Comparison of ENCODE assay signal across 8 cellular contexts in genomic region chr2:201232125-201232815, GRCh38. TPM values are rescaled to one million over a fixed set of nuclear protein-coding genes. Genes with fewer than 3 reads are reported as not detected.
DNase-seq lines count a peak whose midpoint lies in the region; ATAC-seq, FAIRE-seq and TF ChIP-seq lines count a peak whose summit lies in the region.

No MANE protein-coding gene starts in this region.

- H3K79me2 ChIP-seq in SK-N-SH (ENCODE audit: insufficient read depth): no peaks in the 10 kb centered on the region

- peak overlapping the region; percentile 91 for H3K27ac Mint-ChIP-seq in activated naive CD4-positive, alpha-beta T cell treated with anti-CD3 and anti-CD28 coated beads, Interleukin-2, amount 50 U/mL, for 72 hours
- no peak overlapping the region for H3K27ac Mint-ChIP-seq in progenitor cell of endocrine pancreas

- peaks cover 7% of the 10 kb centered on the region for H3K27me3 Mint-ChIP-seq in progenitor cell of endocrine pancreas

- H3K27ac ChIP-seq in SK-N-SH (ENCODE audit: low read depth in 2 of 2, low read length in 1 of 2): peak overlapping the region in 1 of 2 experiments; percentile 72; a peak in 2 of 4 replicates

- TF ChIP-seq CTCF in GM10248 (IDR thresholded peaks at IDR 0.05; ENCODE audit: control extremely low read depth, extremely low read depth, low read depth, missing control alignments): peak; percentile 83
- TF ChIP-seq CTCF in SK-N-SH (IDR thresholded peaks at IDR 0.05): peak; percentile 81
- TF ChIP-seq CTCF in progenitor cell of endocrine pancreas (IDR thresholded peaks at IDR 0.05; ENCODE audit: unreplicated experiment): peak; percentile 87

- H3K4me1 Mint-ChIP-seq in progenitor cell of endocrine pancreas (ENCODE audit: low read depth): peaks cover 5% of the 10 kb centered on the region

- no peaks in the 10 kb centered on the region for H3K9me3 Mint-ChIP-seq in activated naive CD4-positive, alpha-beta T cell treated with anti-CD3 and anti-CD28 coated beads, Interleukin-2, amount 50 U/mL, for 72 hours
- no peaks in the 10 kb centered on the region for H3K9me3 Mint-ChIP-seq in progenitor cell of endocrine pancreas (ENCODE audit: low read depth)

- no peaks in the 10 kb centered on the region for H3K36me3 ChIP-seq in SK-N-SH (replicated peaks in 1 of 2; ENCODE audit: control insufficient read depth in 1 of 2, insufficient read depth in 2 of 2, low read length in 1 of 2)

- CTCF ChIA-PET in GM10248 (lab: Yijun Ruan, JAX): interaction anchor here (0.6 to 3.6 kb wide), 92 partner anchors 11 to 760 kb away, joined by 3 to 95 read pairs (median 5); partner anchors contain the start of genes CASP10, CASP8, CFLAR and CLK1
- CTCF ChIA-PET in SK-N-SH (lab: Yijun Ruan, JAX): interaction anchor here (0.6 to 2.2 kb wide), 29 partner anchors 9 to 628 kb away, joined by 3 to 10 read pairs (median 3); partner anchors contain the start of genes CASP10, CFLAR, STRADB and TRAK2

- ATAC-seq in HG02571 (IDR thresholded peaks at IDR 0.05; ENCODE audit: unreplicated experiment) (peak; percentile 41), Right ventricle myocardium superior (ENCODE audit: poor library complexity) (peak; percentile 88)
- peak; percentile 44 to 57 for ATAC-seq in activated naive CD4-positive, alpha-beta T cell treated with anti-CD3 and anti-CD28 coated beads, Interleukin-2, amount 50 U/mL, for 72 hours

- H3K4me3 ChIP-seq in SK-N-SH (ENCODE audit: low read depth in 2 of 2, low read length in 1 of 2): peak overlapping the region in 1 of 2 experiments; percentile 19; a peak in 1 of 4 replicates

- no peaks in the 10 kb centered on the region for H3K9me3 ChIP-seq in SK-N-SH

- H3K9me2 ChIP-seq in SK-N-SH: no peaks in the 10 kb centered on the region

- intact Hi-C loops in Right ventricle myocardium superior (cut with DNase I): loop anchor here (5.0 kb wide), 1 partner anchor 45 kb away; no protein-coding TSS in a partner anchor

- H3K4me2 ChIP-seq in SK-N-SH: no peak overlapping the region

- no peak; a peak in 1 of 4 replicates for TF ChIP-seq EP300 in SK-N-SH (IDR thresholded peaks at IDR 0.05; ENCODE audit: borderline replicate concordance in 1 of 2, low read depth in 1 of 2, low read length in 1 of 2)

- no peak overlapping the region for H3K9ac ChIP-seq in SK-N-SH

- POLR2A ChIA-PET in GM10248 (lab: Yijun Ruan, JAX): interaction anchor here (0.8 to 1.0 kb wide), 4 partner anchors 38 to 368 kb away, joined by 3 to 7 read pairs (median 3); partner anchors contain the start of genes CASP10 and CLK1
- POLR2A ChIA-PET in SK-N-SH (lab: Yijun Ruan, JAX): interaction anchor here (0.6 kb wide), 1 partner anchor 80 kb away, joined by 3 read pairs; no protein-coding TSS in a partner anchor

- peaks cover 15 to 28% of the 10 kb centered on the region in 2 donors for H3K36me3 Mint-ChIP-seq in activated naive CD4-positive, alpha-beta T cell treated with anti-CD3 and anti-CD28 coated beads, Interleukin-2, amount 50 U/mL, for 72 hours
- no peaks in the 10 kb centered on the region for H3K36me3 Mint-ChIP-seq in progenitor cell of endocrine pancreas (ENCODE audit: insufficient read depth)

- FAIRE-seq in urothelium cell line (lab: Jason Lieb, UNC): no peak

- peak; percentile 71 for TF ChIP-seq RAD21 in SK-N-SH (IDR thresholded peaks at IDR 0.05; ENCODE audit: low read length)

- no peaks in the 10 kb centered on the region for H4K20me1 ChIP-seq in SK-N-SH (ENCODE audit: insufficient read depth)

- peaks cover 0 to 6% of the 10 kb centered on the region in 2 experiments; a peak in 2 of 4 replicates for H3K4me1 ChIP-seq in SK-N-SH (ENCODE audit: control insufficient read depth in 1 of 2, insufficient read depth in 2 of 2, low read depth in 1 of 2, low read length in 1 of 2)

- no peaks in the 10 kb centered on the region for H3K27me3 ChIP-seq in SK-N-SH (ENCODE audit: insufficient read depth)

- peaks cover 6% of the 10 kb centered on the region for H3F3A ChIP-seq in SK-N-SH (replicated peaks; ENCODE audit: insufficient read depth)

- 46% methylated on average over 10 of the region's 10 CpGs for WGBS in SK-N-SH (ENCODE audit: low lambda C conversion rate)

- DNase-seq in GM10248 (ENCODE audit: extremely low spot score): peak; percentile 83
- peak; percentile 79 for DNase-seq in NCI-H1105 (lab: John Stamatoyannopoulos, UW)
- peak; percentile 74 for DNase-seq in SK-N-SH
- DNase-seq in activated naive CD4-positive, alpha-beta T cell treated with anti-CD3 and anti-CD28 coated beads, Interleukin-2, amount 50 U/mL, for 72 hours (ENCODE audit: low spot score in 2 of 2): peak; percentile 90 to 98
- DNase-seq in Right ventricle myocardium superior: peak; percentile 86
- DNase-seq in progenitor cell of endocrine pancreas (ENCODE audit: low spot score, unreplicated experiment): peak; percentile 70
- DNase-seq in urothelium cell line (ENCODE audit: low spot score): peak; percentile 89

- H2AFZ ChIP-seq in SK-N-SH (ENCODE audit: low read depth): peak overlapping the region; percentile 91

- H3K4me3 Mint-ChIP-seq in progenitor cell of endocrine pancreas (ENCODE audit: low read depth): no peak overlapping the region

TF ChIP-seq in SK-N-SH, 30 proteins besides CTCF, POLR2A, EP300 and RAD21:
- TF ChIP-seq POLR2AphosphoS5 (IDR thresholded peaks at IDR 0.05; ENCODE audit: low read depth, low read length) (0 out of 2 replicates have a peak, but pooled peaks have one; percentile 31), SMC3 (IDR thresholded peaks at IDR 0.05; ENCODE audit: low read depth, low read length) (peak; percentile 48), REST (IDR thresholded peaks at IDR 0.05; ENCODE audit: low read depth, low read length) (no peak), ZBTB33 (IDR thresholded peaks at IDR 0.05; ENCODE audit: borderline replicate concordance, low read depth) (peak; percentile 45; the same call in 1 of the 2 replicates), FOXJ3 (CRISPR knock-in tag; IDR thresholded peaks at IDR 0.05) (no peak), GABPA (IDR thresholded peaks at IDR 0.05; ENCODE audit: low read depth) (peak; percentile 88), YY1 (IDR thresholded peaks at IDR 0.05; ENCODE audit: low read depth) (peak; percentile 82), NFIC (IDR thresholded peaks at IDR 0.05; ENCODE audit: borderline replicate concordance) (no peak), JUND (IDR thresholded peaks at IDR 0.05) (no peak), TAF1 (IDR thresholded peaks at IDR 0.05; ENCODE audit: borderline replicate concordance, low read depth, low read length) (peak; percentile 42; the same call in 1 of the 2 replicates), ELF1 (IDR thresholded peaks at IDR 0.05) (peak; percentile 92)
TF ChIP-seq in SK-N-SH: peak in this region for 7.

RNA-seq across cellular contexts. Expression of gene CASP8, which starts 28.1 kb away (rescaled TPM):
- 13.1 and 15.6 TPM in 2 replicates for polyA plus RNA-seq in SK-N-SH (2012; rRNA removed)
- polyA plus RNA-seq in SK-N-SH (2012; cell fraction: cytosol; rRNA removed): 13.2 and 13.7 TPM in 2 replicates
- 14.3 and 25.6 TPM in 2 replicates for polyA plus RNA-seq in SK-N-SH (2012; cell fraction: nucleus; rRNA removed)
- 10 to 100 TPM; 40.4 to 74.3 TPM for total RNA-seq in activated naive CD4-positive, alpha-beta T cell treated with anti-CD3 and anti-CD28 coated beads, Interleukin-2, amount 50 U/mL, for 72 hours
- total RNA-seq in Right ventricle myocardium superior (2.8 TPM), progenitor cell of endocrine pancreas (2.8 and 5.0 TPM in 2 replicates)

RNA-seq across cellular contexts. Expression of gene CASP10, which starts 49.3 kb away (rescaled TPM):
- 0.12 and 0.31 TPM in 2 replicates for polyA plus RNA-seq in SK-N-SH (2012; rRNA removed)
- 0.17 and 0.21 TPM in 2 replicates for polyA plus RNA-seq in SK-N-SH (2012; cell fraction: cytosol; rRNA removed)
- 0.11 and 0.74 TPM in 2 replicates for polyA plus RNA-seq in SK-N-SH (2012; cell fraction: nucleus; rRNA removed)
- total RNA-seq in activated naive CD4-positive, alpha-beta T cell treated with anti-CD3 and anti-CD28 coated beads, Interleukin-2, amount 50 U/mL, for 72 hours: 10 to 100 TPM; 23.5 to 25.1 TPM
- total RNA-seq in Right ventricle myocardium superior (5.4 TPM), progenitor cell of endocrine pancreas (9.0 and 9.9 TPM in 2 replicates)
